17 cellular contexts compared by ENCODE assay signal in genomic region chr1:187685338-187685737, GRCh38.
DNase-seq lines count a peak whose midpoint lies in the region; ATAC-seq and TF ChIP-seq lines count a peak whose summit lies in the region.
"Had no signal": no experiment of that assay in that cellular context is flagged by ENCODE, and none has a peak within 500 bp of the region (broad histone marks: within the 10 kb centered on the region; RNA-seq: fewer than 3 reads in every experiment).

No MANE protein-coding gene starts in this region.

- H3K9me3 ChIP-seq in breast epithelium (no peaks in the 10 kb centered on the region), adipocyte (ENCODE audit: control insufficient read depth, low read length) (no peaks in the 10 kb centered on the region), gastrocnemius medialis (no peaks in the 10 kb centered on the region)
- H3K9me3 ChIP-seq: esophagus squamous epithelium, prostate gland had no signal

- no peak for TF ChIP-seq CTCF in MCF 10A (IDR thresholded peaks at IDR 0.05; ENCODE audit: unreplicated experiment)
- TF ChIP-seq CTCF in breast epithelium (IDR thresholded peaks at IDR 0.05): no peak
- TF ChIP-seq CTCF in fibroblast of villous mesenchyme (IDR thresholded peaks at IDR 0.05; ENCODE audit: insufficient read depth, low read depth, low read length): no peak
- no peak for TF ChIP-seq CTCF in gastrocnemius medialis (IDR thresholded peaks at IDR 0.05 in 4 of 5, conservative IDR thresholded peaks at IDR 0.05 in 1 of 5)

- no peaks in the 10 kb centered on the region for H3K36me3 Mint-ChIP-seq in MCF 10A (ENCODE audit: insufficient read depth, unreplicated experiment)
- H3K36me3 Mint-ChIP-seq: CD8-positive, alpha-beta T cell; naive thymus-derived CD4-positive, alpha-beta T cell had no signal

- H3K36me3 ChIP-seq in breast epithelium: no peaks in the 10 kb centered on the region
- H3K36me3 ChIP-seq in adipocyte (ENCODE audit: control insufficient read depth, insufficient read depth, low read length, severe bottlenecking): no peaks in the 10 kb centered on the region
- no peaks in the 10 kb centered on the region for H3K36me3 ChIP-seq in gastrocnemius medialis
- H3K36me3 ChIP-seq: esophagus squamous epithelium, prostate gland had no signal

- BruUV-seq in MCF 10A (replicated peaks; lab: Mats Ljungman, UMichigan): no TSS peak

- H3K4me3 ChIP-seq in breast epithelium: no peak overlapping the region
- H3K4me3 ChIP-seq in adipocyte (ENCODE audit: low read length): no peak overlapping the region
- H3K4me3 ChIP-seq in fibroblast of villous mesenchyme (ENCODE audit: low read depth, low read length): no peak overlapping the region
- no peak overlapping the region for H3K4me3 ChIP-seq in gastrocnemius medialis
- H3K4me3 ChIP-seq: esophagus squamous epithelium, prostate gland, SK-N-MC had no signal

- no peak overlapping the region for H3K9ac ChIP-seq in adipocyte (ENCODE audit: low read length)

- ATAC-seq in gastrocnemius medialis (no peak), GM21717 (IDR thresholded peaks at IDR 0.05; ENCODE audit: unreplicated experiment) (no peak)
- ATAC-seq: CD8-positive, alpha-beta T cell; HepG2; naive thymus-derived CD4-positive, alpha-beta T cell had no signal

- DNase-seq in MCF 10A (ENCODE audit: unreplicated experiment) (peak; percentile 66), breast epithelium (ENCODE audit: low spot score in 2 of 2) (no peak), adipocyte (ENCODE audit: low read depth) (peak; percentile 69), fibroblast of villous mesenchyme (ENCODE audit: low read depth) (peak; percentile 78), gastrocnemius medialis (no peak), NCI-H2029 (lab: John Stamatoyannopoulos, UW) (no peak), NCI-H446 (lab: John Stamatoyannopoulos, UW) (no peak)
- DNase-seq: 8988T; amygdala; CD8-positive, alpha-beta T cell; dermis blood vessel endothelial cell; esophagus squamous epithelium; naive thymus-derived CD4-positive, alpha-beta T cell had no signal

- H3K4me1 ChIP-seq in breast epithelium (no peaks in the 10 kb centered on the region), adipocyte (ENCODE audit: control insufficient read depth, insufficient read depth, low read length) (no peaks in the 10 kb centered on the region), gastrocnemius medialis (no peaks in the 10 kb centered on the region)
- H3K4me1 ChIP-seq: prostate gland had no signal

- TF ChIP-seq POLR2A in breast epithelium (IDR thresholded peaks at IDR 0.05) (no peak), gastrocnemius medialis (IDR thresholded peaks at IDR 0.05) (no peak)

- H3K4me3 Mint-ChIP-seq in MCF 10A (ENCODE audit: unreplicated experiment): no peak overlapping the region
- H3K4me3 Mint-ChIP-seq: CD8-positive, alpha-beta T cell; naive thymus-derived CD4-positive, alpha-beta T cell had no signal

- peak overlapping the region; percentile 77 for H3K27ac Mint-ChIP-seq in MCF 10A (ENCODE audit: low read depth, unreplicated experiment)
- H3K27ac Mint-ChIP-seq: CD8-positive, alpha-beta T cell; naive thymus-derived CD4-positive, alpha-beta T cell had no signal

- intact Hi-C loops in MCF 10A (cut with micrococcal nuclease) (no loop called here), breast epithelium (cut with DNase I; ENCODE audit: low total_unique reads) (no loop called here), gastrocnemius medialis (cut with DNase I; ENCODE audit: low total_unique reads) (no loop called here)

- in situ Hi-C loops in gastrocnemius medialis (cut with MboI; ENCODE audit: low sequenced_read_pairs in 4 of 4): no loop called here

- H3K27me3 ChIP-seq in breast epithelium: no peaks in the 10 kb centered on the region
- no peaks in the 10 kb centered on the region for H3K27me3 ChIP-seq in adipocyte (replicated peaks; ENCODE audit: control insufficient read depth, insufficient read depth, low read length)
- no peaks in the 10 kb centered on the region for H3K27me3 ChIP-seq in gastrocnemius medialis
- H3K27me3 ChIP-seq: esophagus squamous epithelium had no signal

- H3K27ac ChIP-seq in breast epithelium: no peak overlapping the region
- no peak overlapping the region for H3K27ac ChIP-seq in gastrocnemius medialis
- H3K27ac ChIP-seq: esophagus squamous epithelium, prostate gland, SK-N-MC had no signal

- POLR2A ChIA-PET in MCF 10A (lab: Yijun Ruan, JAX): interaction anchor here (1.3 to 1.7 kb wide), 3 partner anchors 12 to 160 kb away, joined by 4 to 5 read pairs (median 4); no protein-coding TSS in a partner anchor

- peaks cover 4% of the 10 kb centered on the region for H3K9me3 Mint-ChIP-seq in MCF 10A (ENCODE audit: unreplicated experiment)

- H3K4me1 Mint-ChIP-seq in MCF 10A (ENCODE audit: insufficient read depth, unreplicated experiment): peaks cover 34% of the 10 kb centered on the region
- H3K4me1 Mint-ChIP-seq: naive thymus-derived CD4-positive, alpha-beta T cell had no signal

- CTCF ChIA-PET in MCF 10A (lab: Yijun Ruan, JAX): interaction anchor here (0.6 to 0.8 kb wide), 2 partner anchors 15 to 197 kb away, joined by 3 read pairs; no protein-coding TSS in a partner anchor

- no peaks in the 10 kb centered on the region for H3K27me3 Mint-ChIP-seq in MCF 10A (ENCODE audit: insufficient read depth, unreplicated experiment)
- H3K27me3 Mint-ChIP-seq: naive thymus-derived CD4-positive, alpha-beta T cell had no signal

Comparison
In these comparisons a context has a peak if more than half of its experiments do, and no peak if none do; other contexts are left out.
1. DNase-seq: peak in MCF 10A (single experiment), adipocyte (single experiment) and fibroblast of villous mesenchyme (single experiment); none in breast epithelium (0 of 2), gastrocnemius medialis (0 of 2), NCI-H2029 (single experiment) and NCI-H446 (0 of 2).